ENCODE assay signal across 13 cellular contexts in the genomic region with DNA sequence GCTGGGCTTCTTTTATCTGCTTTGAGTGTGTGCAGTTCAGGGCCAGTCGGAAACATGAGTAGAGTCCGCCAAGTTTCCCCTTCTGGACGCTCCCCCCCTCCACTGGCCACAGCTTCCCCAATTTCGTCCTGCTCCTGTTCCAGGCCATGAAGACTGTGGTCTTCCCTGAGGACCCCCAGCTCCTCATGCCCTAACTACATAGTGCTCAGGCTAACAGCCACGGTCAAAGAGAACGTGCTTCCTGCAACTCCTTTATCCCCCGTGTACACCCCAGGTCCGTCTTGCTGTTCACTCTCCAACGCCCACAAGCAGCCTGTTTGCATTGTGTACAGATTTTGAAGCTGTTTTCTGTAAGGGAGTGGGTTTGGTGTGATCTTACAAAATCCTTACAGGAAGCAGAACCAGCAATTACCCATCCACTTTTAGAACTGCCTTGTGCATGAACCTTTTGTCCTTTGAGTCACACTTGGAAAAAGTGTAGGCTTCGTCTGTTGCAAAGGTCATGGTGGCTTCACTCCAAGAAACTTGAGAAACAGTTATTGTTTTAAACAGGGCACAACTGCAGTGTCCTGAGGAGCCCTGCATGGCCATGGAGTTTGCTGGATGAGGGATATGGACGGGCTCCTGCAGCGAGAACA.
DNase-seq lines count a peak whose midpoint lies in the region; ATAC-seq, FAIRE-seq and TF ChIP-seq lines count a peak whose summit lies in the region.
"Had no signal": no experiment of that assay in that cellular context is flagged by ENCODE, and none has a peak within 500 bp of the region (broad histone marks: within the 10 kb centered on the region; RNA-seq: fewer than 3 reads in every experiment).

No MANE protein-coding gene starts in this region.

- H2BK20ac ChIP-seq in H1 (ENCODE audit: low read length) = 0 out of 2 replicates have a peak overlapping the region, but pooled peaks have one; percentile 40

- no peaks in the 10 kb centered on the region for H4K20me1 ChIP-seq in H1 (replicated peaks in 1 of 2; ENCODE audit: control insufficient read depth in 1 of 2, insufficient read depth in 2 of 2, low read length in 2 of 2)

- H4K8ac ChIP-seq in H1 (ENCODE audit: extremely low read depth, insufficient read depth, low read length) (no peak overlapping the region), mesenchymal stem cell (ENCODE audit: low read length) (no peak overlapping the region)

- H3K9me3 Mint-ChIP-seq in activated CD4-positive, alpha-beta memory T cell treated with anti-CD3 and anti-CD28 coated beads, Interleukin-2, amount 10 ng/mL, durations not matched to agents 7 days and 5 days = peaks cover 12% of the 10 kb centered on the region

- H2BK12ac ChIP-seq in H1 (ENCODE audit: low read depth, low read length) (no peak overlapping the region), mesenchymal stem cell (ENCODE audit: low read length in 2 of 2) (no peak overlapping the region)

- H2AK5ac ChIP-seq in H1 (ENCODE audit: low read depth, low read length) (no peak overlapping the region), mesenchymal stem cell (ENCODE audit: low read length, severe bottlenecking) (no peak overlapping the region)

- H3K27me3 Mint-ChIP-seq in activated CD4-positive, alpha-beta memory T cell treated with anti-CD3 and anti-CD28 coated beads, Interleukin-2, amount 10 ng/mL, durations not matched to agents 7 days and 5 days = peaks cover 21% of the 10 kb centered on the region

- no peak for TF ChIP-seq RAD21 in H1 (IDR thresholded peaks at IDR 0.05 in 1 of 2, conservative IDR thresholded peaks at IDR 0.05 in 1 of 2; ENCODE audit: low read depth in 2 of 2, low read length in 2 of 2)

- H3K79me1 ChIP-seq in H1 (ENCODE audit: low read depth, low read length) = no peaks in the 10 kb centered on the region
- H3K79me1 ChIP-seq in mesenchymal stem cell (replicated peaks; ENCODE audit: low read length, poor library complexity, severe bottlenecking) = no peaks in the 10 kb centered on the region

- no peak overlapping the region for H3K4me2 ChIP-seq in H1 (ENCODE audit: insufficient read depth in 1 of 2, low read depth in 2 of 2, low read length in 2 of 2)
- no peak overlapping the region for H3K4me2 ChIP-seq in mesenchymal stem cell (ENCODE audit: low read length, poor library complexity, severe bottlenecking)
- H3K4me2 ChIP-seq: A549 had no signal

- H2BK5ac ChIP-seq in H1 (ENCODE audit: low read depth, low read length) = no peak overlapping the region
- H2BK5ac ChIP-seq in mesenchymal stem cell (ENCODE audit: low read depth, low read length, poor library complexity, severe bottlenecking) = no peak overlapping the region

- no peaks in the 10 kb centered on the region for H3K36me3 ChIP-seq in right atrium auricular region
- no peaks in the 10 kb centered on the region for H3K36me3 ChIP-seq in H1 (ENCODE audit: control insufficient read depth in 2 of 4, insufficient read depth in 4 of 4, low read length in 3 of 4)
- H3K36me3 ChIP-seq in mesenchymal stem cell (ENCODE audit: control insufficient read depth in 1 of 2, insufficient read depth in 2 of 2, low read depth in 1 of 2, low read length in 2 of 2) = no peaks in the 10 kb centered on the region

- H2AFZ ChIP-seq in H1 (ENCODE audit: low read length) (no peak overlapping the region), mesenchymal stem cell (ENCODE audit: low read depth, low read length) (no peak overlapping the region)

- H3K27ac Mint-ChIP-seq in activated CD4-positive, alpha-beta memory T cell treated with anti-CD3 and anti-CD28 coated beads, Interleukin-2, amount 10 ng/mL, durations not matched to agents 7 days and 5 days = no peak overlapping the region
- H3K27ac Mint-ChIP-seq: activated naive CD8-positive, alpha-beta T cell treated with anti-CD3 and anti-CD28 coated beads, Interleukin-2, amount 50 U/mL, for 24 hours; type B pancreatic cell had no signal

- intact Hi-C loops in Right ventricle myocardium inferior (cut with DNase I) = no loop called here
- intact Hi-C loops in posterior vena cava (cut with DNase I) = no loop called here

- H3K4me1 ChIP-seq in right atrium auricular region (peaks cover 0 to 14% of the 10 kb centered on the region in 2 donors), H1 (replicated peaks in 1 of 4; ENCODE audit: control insufficient read depth in 3 of 4, insufficient read depth in 4 of 4, low read length in 3 of 4) (peaks cover 0 to 17% (median 11%) of the 10 kb centered on the region in 4 experiments; a peak in 6 of 7 replicates), mesenchymal stem cell (ENCODE audit: control insufficient read depth, insufficient read depth, low read depth, low read length) (peaks cover 16% of the 10 kb centered on the region)
- H3K4me1 ChIP-seq: A549 had no signal

- no peak overlapping the region for H4K5ac ChIP-seq in H1 (ENCODE audit: insufficient read length, low read depth, low read length)

- H3K14ac ChIP-seq in H1 (ENCODE audit: insufficient read length) (no peak overlapping the region), mesenchymal stem cell (ENCODE audit: low read length in 2 of 2) (no peak overlapping the region)

- H2BK15ac ChIP-seq in H1 (ENCODE audit: low read length) (peak overlapping the region; percentile 1; the same call in 1 of the 2 replicates), mesenchymal stem cell (ENCODE audit: low read depth, poor library complexity, severe bottlenecking) (no peak overlapping the region)

- H3K27ac ChIP-seq in right atrium auricular region (no peak overlapping the region), H1 (ENCODE audit: low read depth, low read length) (no peak overlapping the region), mesenchymal stem cell (ENCODE audit: low read length, poor library complexity, severe bottlenecking) (no peak overlapping the region)
- H3K27ac ChIP-seq: A549 had no signal

- no peak overlapping the region for H3K56ac ChIP-seq in H1 (replicated peaks; ENCODE audit: insufficient read length, low read depth, low read length)

- H3K4me3 ChIP-seq in right atrium auricular region (no peak overlapping the region), H1 (ENCODE audit: extremely low read depth in 1 of 4, insufficient read depth in 2 of 4, low read depth in 3 of 4, low read length in 4 of 4) (no peak overlapping the region), mesenchymal stem cell (ENCODE audit: insufficient read depth in 1 of 2, low read depth in 1 of 2, low read length in 2 of 2) (no peak overlapping the region)
- H3K4me3 ChIP-seq: A549 had no signal

- TF ChIP-seq POLR2A in H1 (IDR thresholded peaks at IDR 0.05; ENCODE audit: control extremely low read depth in 1 of 2, low read depth in 2 of 2, low read length in 2 of 2) = no peak

- H3K4ac ChIP-seq in H1 (replicated peaks; ENCODE audit: insufficient read length, low read depth, low read length) (no peak overlapping the region), mesenchymal stem cell (ENCODE audit: low read depth in 1 of 2, low read length in 2 of 2) (no peak overlapping the region)

- POLR2A ChIA-PET in H1 (lab: Charles Lee; ENCODE audit: partially characterized antibody) = no interaction called here
- POLR2A ChIA-PET in activated CD4-positive, alpha-beta memory T cell treated with anti-CD3 and anti-CD28 coated beads, Interleukin-2, amount 10 ng/mL, durations not matched to agents 7 days and 5 days (lab: Charles Lee) = no interaction called here

- H3K9me3 ChIP-seq in right atrium auricular region (peaks cover 0 to 11% of the 10 kb centered on the region in 2 donors), H1 (ENCODE audit: insufficient read depth in 2 of 2, low read depth in 1 of 2, low read length in 1 of 2) (peaks cover 0 to 7% of the 10 kb centered on the region in 2 experiments; a peak in 2 of 4 replicates), mesenchymal stem cell (ENCODE audit: control insufficient read depth, low read length) (peaks cover 30% of the 10 kb centered on the region)

- H3K4me1 Mint-ChIP-seq in activated CD4-positive, alpha-beta memory T cell treated with anti-CD3 and anti-CD28 coated beads, Interleukin-2, amount 10 ng/mL, durations not matched to agents 7 days and 5 days = no peaks in the 10 kb centered on the region
- H3K4me1 Mint-ChIP-seq: activated naive CD8-positive, alpha-beta T cell treated with anti-CD3 and anti-CD28 coated beads, Interleukin-2, amount 50 U/mL, for 24 hours had no signal

- H4K91ac ChIP-seq in H1 (replicated peaks; ENCODE audit: insufficient read length, low read length) (no peak overlapping the region), mesenchymal stem cell (ENCODE audit: low read length) (no peak overlapping the region)

- TF ChIP-seq CTCF in right atrium auricular region (IDR thresholded peaks at IDR 0.05) = no peak
- no peak for TF ChIP-seq CTCF in H1 (IDR thresholded peaks at IDR 0.05; ENCODE audit: control extremely low read depth in 1 of 3, insufficient read depth in 1 of 3, low read depth in 1 of 3, low read length in 3 of 3)

- H3K36me3 Mint-ChIP-seq in activated CD4-positive, alpha-beta memory T cell treated with anti-CD3 and anti-CD28 coated beads, Interleukin-2, amount 10 ng/mL, durations not matched to agents 7 days and 5 days (ENCODE audit: low read depth) = no peaks in the 10 kb centered on the region
- H3K36me3 Mint-ChIP-seq: type B pancreatic cell had no signal

- H2BK120ac ChIP-seq in H1 (replicated peaks; ENCODE audit: low read depth, low read length) = no peak overlapping the region
- H2BK120ac ChIP-seq in mesenchymal stem cell (ENCODE audit: low read depth, low read length) = no peak overlapping the region

- DNase-seq in Right ventricle myocardium inferior (ENCODE audit: missing footprints) = no peak
- DNase-seq in right atrium auricular region (ENCODE audit: low spot score) = no peak
- no peak for DNase-seq in H1 (ENCODE audit: low read depth in 1 of 2, low spot score in 2 of 2)
- peak; percentile 53 for DNase-seq in mesenchymal stem cell
- DNase-seq in activated CD4-positive, alpha-beta memory T cell treated with anti-CD3 and anti-CD28 coated beads, Interleukin-2, amount 10 ng/mL, durations not matched to agents 7 days and 5 days = no peak
- no peak for DNase-seq in posterior vena cava (ENCODE audit: low spot score)
- no peak for DNase-seq in DMS153 (lab: John Stamatoyannopoulos, UW)
- DNase-seq: activated CD4-positive, alpha-beta T cell treated with anti-CD3 and anti-CD28 coated beads for 1 hour; activated naive CD8-positive, alpha-beta T cell treated with anti-CD3 and anti-CD28 coated beads, Interleukin-2, amount 50 U/mL, for 24 hours; PC-3 had no signal

- FAIRE-seq in H1 (lab: Jason Lieb, UNC) = no peak
- FAIRE-seq: A549 had no signal

- H3K18ac ChIP-seq in H1 (ENCODE audit: extremely low read depth, low read length) (no peak overlapping the region), mesenchymal stem cell (ENCODE audit: low read depth in 1 of 2, low read length in 2 of 2) (no peak overlapping the region)

- no peaks in the 10 kb centered on the region for H3K23me2 ChIP-seq in H1 (ENCODE audit: low read depth, low read length)

- no peak for TF ChIP-seq EP300 in H1 (IDR thresholded peaks at IDR 0.05; ENCODE audit: borderline replicate concordance in 1 of 2, low read depth in 2 of 2, low read length in 2 of 2)

- no peak overlapping the region for H3K9ac ChIP-seq in H1 (replicated peaks in 1 of 4; ENCODE audit: extremely low read depth in 1 of 4, low read depth in 3 of 4, low read length in 3 of 4)
- peak overlapping the region; percentile 58 for H3K9ac ChIP-seq in mesenchymal stem cell (ENCODE audit: low read length)

- H3K27me3 ChIP-seq in right atrium auricular region = no peaks in the 10 kb centered on the region
- H3K27me3 ChIP-seq in H1 (replicated peaks in 1 of 4; ENCODE audit: control insufficient read depth in 3 of 4, extremely low read depth in 1 of 4, insufficient read depth in 3 of 4, low read length in 3 of 4) = peaks cover 0 to 3% (median under 1%) of the 10 kb centered on the region in 4 experiments; a peak in 3 of 7 replicates
- peaks cover 0 to 7% of the 10 kb centered on the region in 2 experiments for H3K27me3 ChIP-seq in mesenchymal stem cell (ENCODE audit: control insufficient read depth in 1 of 2, insufficient read depth in 1 of 2, low read length in 2 of 2)

- H3K4me3 Mint-ChIP-seq in activated CD4-positive, alpha-beta memory T cell treated with anti-CD3 and anti-CD28 coated beads, Interleukin-2, amount 10 ng/mL, durations not matched to agents 7 days and 5 days = no peak overlapping the region
- H3K4me3 Mint-ChIP-seq: activated naive CD8-positive, alpha-beta T cell treated with anti-CD3 and anti-CD28 coated beads, Interleukin-2, amount 50 U/mL, for 24 hours; type B pancreatic cell had no signal

- ATAC-seq in Right ventricle myocardium inferior (peak; percentile 21), HG02642 (IDR thresholded peaks at IDR 0.05; ENCODE audit: poor library complexity, unreplicated experiment) (no peak)
- ATAC-seq: A549; activated naive CD8-positive, alpha-beta T cell treated with anti-CD3 and anti-CD28 coated beads, Interleukin-2, amount 50 U/mL, for 24 hours; PC-3 had no signal

- H3K23ac ChIP-seq in H1 (ENCODE audit: insufficient read length) (no peak overlapping the region), mesenchymal stem cell (ENCODE audit: low read length in 2 of 2) (no peak overlapping the region)

- CTCF ChIA-PET in H1 (lab: Charles Lee; ENCODE audit: partially characterized antibody) = interaction anchor here (1.0 kb wide), 1 partner anchor 19 kb away, joined by 4 read pairs; no protein-coding TSS in a partner anchor
- CTCF ChIA-PET in activated CD4-positive, alpha-beta memory T cell treated with anti-CD3 and anti-CD28 coated beads, Interleukin-2, amount 10 ng/mL, durations not matched to agents 7 days and 5 days (lab: Charles Lee) = no interaction called here

- H3K79me2 ChIP-seq in H1 (ENCODE audit: control insufficient read depth in 1 of 2, insufficient read depth in 2 of 2, low read length in 2 of 2) = no peaks in the 10 kb centered on the region

- 82% methylated on average over 12 of the region's 12 CpGs; no CpG with 5 or more reads in 1 of the 2 experiments for WGBS in H1 (ENCODE audit: extremely low coverage in 1 of 2, insufficient coverage in 1 of 2, insufficient read length in 1 of 2, insufficient replicate concordance in 2 of 2, low coverage in 1 of 2, low lambda C conversion rate in 2 of 2, missing lambda C conversion rate in 1 of 2), 2 experiments
- 77% methylated on average over 7 of the region's 12 CpGs for WGBS in mesenchymal stem cell
